Comparison of ENCODE assay signal across 17 cellular contexts in the genomic region with DNA sequence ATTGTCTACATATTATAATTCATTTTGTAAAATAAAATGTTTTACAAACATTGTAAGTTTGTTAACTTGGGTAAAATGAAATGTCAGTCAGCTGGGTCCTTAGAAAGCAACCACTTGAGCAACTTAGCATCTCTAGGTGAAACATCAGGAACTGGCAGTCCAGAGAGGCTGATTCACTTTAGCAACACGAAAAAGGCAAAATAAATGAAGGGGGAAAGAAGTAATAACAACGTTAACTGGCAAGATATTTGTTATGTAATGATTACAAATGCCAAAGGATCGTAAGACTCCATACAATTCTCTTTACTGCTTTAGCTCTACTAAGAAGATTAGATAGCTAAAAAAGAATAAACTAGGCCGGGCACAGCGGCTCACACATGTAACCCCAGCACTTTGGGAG. TPM values are rescaled to one million over a fixed set of nuclear protein-coding genes. Genes with fewer than 3 reads are reported as not detected.
DNase-seq lines count a peak whose midpoint lies in the region; ATAC-seq, FAIRE-seq and TF ChIP-seq lines count a peak whose summit lies in the region.
"Had no signal": no experiment of that assay in that cellular context is flagged by ENCODE, and none has a peak within 500 bp of the region (broad histone marks: within the 10 kb centered on the region; RNA-seq: fewer than 3 reads in every experiment).

No MANE protein-coding gene starts in this region.

- in situ Hi-C loops in mammary epithelial cell (cut with MboI; ENCODE audit: low sequenced_read_pairs in 2 of 2) = no loop called here

- H3K9ac ChIP-seq in mammary epithelial cell (ENCODE audit: insufficient read depth, low read length) = no peak overlapping the region

- intact Hi-C loops in mammary epithelial cell (cut with micrococcal nuclease) = loop anchor here (5.0 kb wide), 1 partner anchor 107 kb away; no protein-coding TSS in a partner anchor
- intact Hi-C loops in right lobe of liver (cut with DNase I) = no loop called here

- H3K4me1 Mint-ChIP-seq in T-cell = peaks cover 66 to 82% (median 69%) of the 10 kb centered on the region in 3 donors

- no peak overlapping the region for H3K27ac ChIP-seq in HL-60 (replicated peaks)
- H3K27ac ChIP-seq in mammary epithelial cell (ENCODE audit: insufficient read depth, low read depth, low read length) = peak overlapping the region; percentile 44
- H3K27ac ChIP-seq in right lobe of liver = peak overlapping the region in 2 of 3 donors; percentile 50 to 93
- H3K27ac ChIP-seq: sigmoid colon had no signal

- H3K36me3 ChIP-seq in mammary epithelial cell (ENCODE audit: insufficient read depth, low read length) (no peaks in the 10 kb centered on the region), right lobe of liver (no peaks in the 10 kb centered on the region)
- H3K36me3 ChIP-seq: sigmoid colon had no signal

- peaks cover 25% of the 10 kb centered on the region for H3K4me1 ChIP-seq in mammary epithelial cell (ENCODE audit: insufficient read depth, low read length)
- peaks cover 0 to 64% (median 15%) of the 10 kb centered on the region in 4 donors for H3K4me1 ChIP-seq in right lobe of liver

- H2AFZ ChIP-seq in mammary epithelial cell (ENCODE audit: low read depth, low read length) = no peak overlapping the region

- H3K4me2 ChIP-seq in mammary epithelial cell (ENCODE audit: insufficient read depth, low read depth, low read length) = no peak overlapping the region

- H3K4me3 Mint-ChIP-seq in T-cell = peak overlapping the region in 1 of 3 donors; percentile 9
- H3K4me3 Mint-ChIP-seq: stimulated activated naive CD8-positive, alpha-beta T cell treated with anti-CD3 and anti-CD28 coated beads, Interleukin-15, amount 100 ng/mL, for 72 hours had no signal

- WGBS in mammary epithelial cell (ENCODE audit: low coverage, missing lambda C conversion rate) = 65% methylated on average over 5 of the region's 5 CpGs
- 37% methylated on average over 5 of the region's 5 CpGs for WGBS in right lobe of liver (ENCODE audit: insufficient coverage, low coverage, low lambda C conversion rate, missing lambda C conversion rate)

- H3K9me3 ChIP-seq in mammary epithelial cell (replicated peaks; ENCODE audit: insufficient read depth, low read length) (no peaks in the 10 kb centered on the region), right lobe of liver (no peaks in the 10 kb centered on the region)
- H3K9me3 ChIP-seq: mucosa of descending colon, sigmoid colon had no signal

- H3K36me3 Mint-ChIP-seq in T-cell = peaks cover 7% of the 10 kb centered on the region

- BruUV-seq in mammary epithelial cell (replicated peaks; lab: Mats Ljungman, UMichigan) = no TSS peak

- ATAC-seq in right lobe of liver (no peak), T-cell (replicated peaks in 1 of 4) (no peak), HG03108 (IDR thresholded peaks at IDR 0.05; ENCODE audit: unreplicated experiment) (no peak), SK-N-SH treated with all-trans-retinoic acid at 6 μM for 48 hours (no peak)
- ATAC-seq: HCT116; mucosa of descending colon; stimulated activated naive CD8-positive, alpha-beta T cell treated with anti-CD3 and anti-CD28 coated beads, Interleukin-15, amount 100 ng/mL, for 72 hours had no signal

- DNase-seq in AG20443 (ENCODE audit: low spot score) (peak; percentile 42), HL-60 (ENCODE audit: low read depth in 1 of 2, low spot score in 1 of 2) (no peak), mammary epithelial cell (no peak), right lobe of liver (no peak), T-cell (no peak), urothelium cell line (ENCODE audit: low spot score) (no peak)
- DNase-seq: activated CD4-positive, alpha-beta T cell treated with anti-CD3 and anti-CD28 coated beads for 4 hours; caudate nucleus; NCI-H1105; NCI-H345; sigmoid colon; stimulated activated naive CD8-positive, alpha-beta T cell treated with anti-CD3 and anti-CD28 coated beads, Interleukin-15, amount 100 ng/mL, for 72 hours; T-helper 1 cell had no signal

- no peaks in the 10 kb centered on the region for H3K27me3 Mint-ChIP-seq in T-cell
- H3K27me3 Mint-ChIP-seq: stimulated activated naive CD8-positive, alpha-beta T cell treated with anti-CD3 and anti-CD28 coated beads, Interleukin-15, amount 100 ng/mL, for 72 hours had no signal

- H3K79me2 ChIP-seq in mammary epithelial cell (ENCODE audit: insufficient read depth, low read length) = peaks cover 99% of the 10 kb centered on the region

- no peak for TF ChIP-seq CTCF in HL-60 (IDR thresholded peaks at IDR 0.05; ENCODE audit: insufficient read depth, low read length)
- TF ChIP-seq CTCF in mammary epithelial cell (conservative IDR thresholded peaks at IDR 0.05 in 1 of 2, IDR thresholded peaks at IDR 0.05 in 1 of 2; ENCODE audit: extremely low read depth in 1 of 2, insufficient read depth in 1 of 2, low read depth in 1 of 2, low read length in 2 of 2) = no peak
- no peak for TF ChIP-seq CTCF in right lobe of liver (IDR thresholded peaks at IDR 0.05)

- H4K20me1 ChIP-seq in mammary epithelial cell (ENCODE audit: insufficient read depth, low read length) = no peaks in the 10 kb centered on the region

- H3K27me3 ChIP-seq in HL-60 (ENCODE audit: insufficient read depth, poor library complexity, severe bottlenecking) (no peaks in the 10 kb centered on the region), mammary epithelial cell (ENCODE audit: insufficient read depth, low read length) (no peaks in the 10 kb centered on the region), right lobe of liver (no peaks in the 10 kb centered on the region)
- H3K27me3 ChIP-seq: sigmoid colon had no signal

- TF ChIP-seq POLR2A in right lobe of liver (IDR thresholded peaks at IDR 0.05) = no peak

- POLR2A ChIA-PET in T-cell (lab: Charles Lee) = no interaction called here

- no peak for FAIRE-seq in urothelium cell line (lab: Jason Lieb, UNC)

- dilution Hi-C loops in mammary epithelial cell (cut with HindIII; ENCODE audit: low sequenced_read_pairs) = no loop called here

- no peaks in the 10 kb centered on the region for H3K9me3 Mint-ChIP-seq in T-cell
- H3K9me3 Mint-ChIP-seq: stimulated activated naive CD8-positive, alpha-beta T cell treated with anti-CD3 and anti-CD28 coated beads, Interleukin-15, amount 100 ng/mL, for 72 hours had no signal

- H3K4me3 ChIP-seq in HL-60 (replicated peaks; ENCODE audit: insufficient read depth, low read length) = peak overlapping the region; percentile 94
- no peak overlapping the region for H3K4me3 ChIP-seq in mammary epithelial cell (replicated peaks in 1 of 3; ENCODE audit: insufficient read depth in 1 of 3, low read depth in 2 of 3, low read length in 3 of 3)
- no peak overlapping the region for H3K4me3 ChIP-seq in right lobe of liver
- H3K4me3 ChIP-seq: mucosa of descending colon, sigmoid colon had no signal

- CTCF ChIA-PET in mammary epithelial cell (lab: Charles Lee; ENCODE audit: low non-redundant PET) (no interaction called here), T-cell (lab: Charles Lee) (interaction anchor here (0.5 kb wide), 2 partner anchors 10 to 61 kb away, joined by 3 read pairs; no protein-coding TSS in a partner anchor)

- no peak overlapping the region for H3K27ac Mint-ChIP-seq in T-cell
- H3K27ac Mint-ChIP-seq: stimulated activated naive CD8-positive, alpha-beta T cell treated with anti-CD3 and anti-CD28 coated beads, Interleukin-15, amount 100 ng/mL, for 72 hours had no signal

TF ChIP-seq in SK-N-SH treated with all-trans-retinoic acid at 6 μM for 48 hours, 23 proteins besides CTCF, POLR2A, EP300 and RAD21 (continues in another document):
- TF ChIP-seq, protein P1, sequence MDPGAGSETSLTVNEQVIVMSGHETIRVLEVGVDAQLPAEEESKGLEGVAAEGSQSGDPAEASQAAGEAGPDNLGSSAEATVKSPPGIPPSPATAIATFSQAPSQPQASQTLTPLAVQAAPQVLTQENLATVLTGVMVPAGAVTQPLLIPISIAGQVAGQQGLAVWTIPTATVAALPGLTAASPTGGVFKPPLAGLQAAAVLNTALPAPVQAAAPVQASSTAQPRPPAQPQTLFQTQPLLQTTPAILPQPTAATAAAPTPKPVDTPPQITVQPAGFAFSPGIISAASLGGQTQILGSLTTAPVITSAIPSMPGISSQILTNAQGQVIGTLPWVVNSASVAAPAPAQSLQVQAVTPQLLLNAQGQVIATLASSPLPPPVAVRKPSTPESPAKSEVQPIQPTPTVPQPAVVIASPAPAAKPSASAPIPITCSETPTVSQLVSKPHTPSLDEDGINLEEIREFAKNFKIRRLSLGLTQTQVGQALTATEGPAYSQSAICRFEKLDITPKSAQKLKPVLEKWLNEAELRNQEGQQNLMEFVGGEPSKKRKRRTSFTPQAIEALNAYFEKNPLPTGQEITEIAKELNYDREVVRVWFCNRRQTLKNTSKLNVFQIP (CRISPR knock-in tag; IDR thresholded peaks at IDR 0.05; ENCODE audit: borderline replicate concordance, low read depth) = no peak
- TF ChIP-seq GLIS3 (CRISPR knock-in tag; IDR thresholded peaks at IDR 0.05) (no peak), BACH2 (CRISPR knock-in tag; IDR thresholded peaks at IDR 0.05; ENCODE audit: borderline replicate concordance) (no peak), ZFP30 (CRISPR knock-in tag; IDR thresholded peaks at IDR 0.05) (no peak), ISL1 (CRISPR knock-in tag; IDR thresholded peaks at IDR 0.05) (no peak), ARNTL (CRISPR knock-in tag; IDR thresholded peaks at IDR 0.05; ENCODE audit: borderline replicate concordance, low read depth) (no peak), ESRRG (CRISPR knock-in tag; IDR thresholded peaks at IDR 0.05) (no peak)
- TF ChIP-seq, protein P2, sequence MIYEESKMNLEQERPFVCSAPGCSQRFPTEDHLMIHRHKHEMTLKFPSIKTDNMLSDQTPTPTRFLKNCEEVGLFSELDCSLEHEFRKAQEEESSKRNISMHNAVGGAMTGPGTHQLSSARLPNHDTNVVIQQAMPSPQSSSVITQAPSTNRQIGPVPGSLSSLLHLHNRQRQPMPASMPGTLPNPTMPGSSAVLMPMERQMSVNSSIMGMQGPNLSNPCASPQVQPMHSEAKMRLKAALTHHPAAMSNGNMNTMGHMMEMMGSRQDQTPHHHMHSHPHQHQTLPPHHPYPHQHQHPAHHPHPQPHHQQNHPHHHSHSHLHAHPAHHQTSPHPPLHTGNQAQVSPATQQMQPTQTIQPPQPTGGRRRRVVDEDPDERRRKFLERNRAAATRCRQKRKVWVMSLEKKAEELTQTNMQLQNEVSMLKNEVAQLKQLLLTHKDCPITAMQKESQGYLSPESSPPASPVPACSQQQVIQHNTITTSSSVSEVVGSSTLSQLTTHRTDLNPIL (CRISPR knock-in tag; IDR thresholded peaks at IDR 0.05; ENCODE audit: low read depth) = no peak

RNA-seq across cellular contexts. Expression of a gene that starts 5.0 kb away (rescaled TPM):
- 10 to 100 TPM; 48.6 to 63.0 TPM for total RNA-seq in mammary epithelial cell
- polyA plus RNA-seq in mammary epithelial cell = 32.8 TPM
- 95.5 TPM for polyA minus RNA-seq in mammary epithelial cell
- total RNA-seq in right lobe of liver = 10 to 100 TPM; 33.5 to 59.7 (median 46.4) TPM
- total RNA-seq in T-cell = 10 to 100 TPM; 12.8 to 20.8 (median 19.4) TPM
